ENCODE assay signal across 6 cellular contexts in genomic region chr15:40358492-40359353, GRCh38. TPM values are rescaled to one million over a fixed set of nuclear protein-coding genes. Genes with fewer than 3 reads are reported as not detected.
DNase-seq lines count a peak whose midpoint lies in the region; FAIRE-seq and TF ChIP-seq lines count a peak whose summit lies in the region.

No MANE protein-coding gene starts in this region.

- TF ChIP-seq CTCF in endothelial cell (IDR thresholded peaks at IDR 0.05; ENCODE audit: unreplicated experiment): no peak

- no peaks in the 10 kb centered on the region for H3K9me3 Mint-ChIP-seq in endothelial cell (ENCODE audit: unreplicated experiment)

- no peaks in the 10 kb centered on the region for H3K36me3 Mint-ChIP-seq in endothelial cell (ENCODE audit: low read depth, unreplicated experiment)

- H3K4me3 Mint-ChIP-seq in endothelial cell (ENCODE audit: unreplicated experiment): peak overlapping the region; percentile 78

- no peaks in the 10 kb centered on the region for H3K27me3 ChIP-seq in small intestine (ENCODE audit: control insufficient read depth in 2 of 2, insufficient read depth in 2 of 2, low read length in 2 of 2)

- no peak overlapping the region for H3K27ac ChIP-seq in small intestine (ENCODE audit: low read depth in 1 of 2, low read length in 1 of 2)

- H3K36me3 ChIP-seq in small intestine (ENCODE audit: control insufficient read depth in 2 of 2, insufficient read depth in 2 of 2, low read length in 2 of 2): peaks cover 0 to 18% of the 10 kb centered on the region in 2 donors

- peaks cover 5% of the 10 kb centered on the region for H3K4me1 Mint-ChIP-seq in endothelial cell (ENCODE audit: unreplicated experiment)

- no peaks in the 10 kb centered on the region for H3K9me3 ChIP-seq in small intestine (ENCODE audit: control insufficient read depth, low read depth)

- H3K27ac Mint-ChIP-seq in endothelial cell (ENCODE audit: unreplicated experiment): no peak overlapping the region

- no peak for FAIRE-seq in small intestine (lab: Jason Lieb, UNC)

- peak overlapping the region in 1 of 2 donors; percentile 46 for H3K4me3 ChIP-seq in small intestine (ENCODE audit: low read depth in 1 of 2, low read length in 2 of 2)

- peaks cover 17% of the 10 kb centered on the region for H3K27me3 Mint-ChIP-seq in endothelial cell (ENCODE audit: unreplicated experiment)

- 12 to 17% (median 13%) methylated on average over 27 to 31 of the region's 31 CpGs for WGBS in small intestine, 3 donors

- DNase-seq in NCI-H2227 (lab: John Stamatoyannopoulos, UW; ENCODE audit: unreplicated experiment) (peak; percentile 37), NCI-H2227 treated with DMSO at 0.1 percent for 48 hours (lab: John Stamatoyannopoulos, UW) (no peak), NCI-H82 (lab: John Stamatoyannopoulos, UW) (peak; percentile 90), endothelial cell (ENCODE audit: low spot score) (no peak), small intestine (peak; percentile 39), NCI-H2107 (lab: John Stamatoyannopoulos, UW) (no peak)

- peaks cover 0 to 3% of the 10 kb centered on the region in 2 donors for H3K4me1 ChIP-seq in small intestine (ENCODE audit: control insufficient read depth in 2 of 2, insufficient read depth in 1 of 2, low read depth in 1 of 2, low read length in 1 of 2)

RNA-seq across cellular contexts. Expression of gene DISP2, which starts 0.7 kb away (rescaled TPM):
- 3.6 TPM for total RNA-seq in endothelial cell (ENCODE audit: unreplicated experiment)
- 10 to 100 TPM in 1 of 3 donors, 1 to 10 TPM in 2; 2.2 to 12.2 (median 3.4) TPM for polyA plus RNA-seq in small intestine

RNA-seq across cellular contexts. Expression of gene PHGR1, which starts 7.9 kb away (rescaled TPM):
- not detected for total RNA-seq in endothelial cell (ENCODE audit: unreplicated experiment)
- over 10,000 TPM in 2 of 3 donors, 1,000 to 10,000 TPM in 1; 4,043 to 32,483 (median 28,942) TPM for polyA plus RNA-seq in small intestine

RNA-seq across cellular contexts. Expression of gene CCDC9B, which starts 18.0 kb away (rescaled TPM):
- 0.92 TPM for total RNA-seq in endothelial cell (ENCODE audit: unreplicated experiment)
- polyA plus RNA-seq in small intestine: 1 to 10 TPM; 2.2 to 7.4 (median 2.7) TPM

RNA-seq across cellular contexts. Expression of gene KNSTRN, which starts 23.8 kb away (rescaled TPM):
- 26.0 TPM for total RNA-seq in endothelial cell (ENCODE audit: unreplicated experiment)
- 10 to 100 TPM in 1 of 3 donors, 1 to 10 TPM in 2; 4.1 to 24.3 (median 5.6) TPM for polyA plus RNA-seq in small intestine

RNA-seq across cellular contexts. Expression of gene INAFM2, which starts 35.2 kb away (rescaled TPM):
- 17.7 TPM for total RNA-seq in endothelial cell (ENCODE audit: unreplicated experiment)
- 1 to 10 TPM; 4.7 to 7.6 (median 5.4) TPM for polyA plus RNA-seq in small intestine

Comparison
In these comparisons a context has a peak if more than half of its experiments do, and no peak if none do; other contexts are left out.
1. DNase-seq: peak in NCI-H2227 (single experiment), NCI-H82 (single experiment) and small intestine (single experiment); none in NCI-H2227 treated with DMSO at 0.1 percent for 48 hours (single experiment), endothelial cell (single experiment) and NCI-H2107 (single experiment).